Comparison of ENCODE assay signal across 19 cellular contexts in the genomic region with DNA sequence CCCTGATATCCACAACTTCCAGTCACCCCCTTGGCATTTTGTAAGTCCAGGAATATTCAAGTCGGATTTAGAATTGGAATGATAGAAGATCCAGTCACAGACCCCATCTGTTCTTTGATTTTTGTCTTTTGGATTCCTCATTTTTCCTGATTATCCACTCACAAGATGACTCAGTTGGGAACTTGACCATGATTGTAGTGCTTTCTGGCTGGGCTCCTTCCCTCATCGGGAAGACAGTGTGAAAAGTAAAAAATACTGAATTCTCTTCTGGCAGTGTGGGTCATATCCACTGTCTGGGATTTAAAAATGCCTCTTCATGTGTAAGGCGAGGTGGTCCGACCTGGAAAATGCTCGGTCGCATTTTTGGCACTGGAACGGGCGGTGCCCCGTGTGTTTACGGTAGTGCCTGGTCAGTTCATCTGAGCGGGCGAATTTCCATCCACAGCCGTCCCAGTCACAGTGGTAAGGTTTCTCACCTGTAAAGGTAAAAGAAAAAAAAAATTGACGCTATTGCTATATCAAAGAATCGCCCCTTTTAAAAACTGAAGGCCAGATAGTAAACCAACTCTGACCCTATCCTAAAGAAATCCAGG. TPM values are rescaled to one million over a fixed set of nuclear protein-coding genes. Genes with fewer than 3 reads are reported as not detected.
DNase-seq lines count a peak whose midpoint lies in the region; ATAC-seq, FAIRE-seq and TF ChIP-seq lines count a peak whose summit lies in the region.
"Had no signal": no experiment of that assay in that cellular context is flagged by ENCODE, and none has a peak within 500 bp of the region (broad histone marks: within the 10 kb centered on the region; RNA-seq: fewer than 3 reads in every experiment).

No MANE protein-coding gene starts in this region.

- no peak overlapping the region for H3K4ac ChIP-seq in H1 (replicated peaks; ENCODE audit: insufficient read length, low read depth, low read length)

- peak overlapping the region; percentile 93 for H3K4me3 ChIP-seq in HFF-Myc (replicated peaks; ENCODE audit: low read depth, low read length)
- H3K4me3 ChIP-seq in H1 (ENCODE audit: extremely low read depth in 1 of 4, insufficient read depth in 2 of 4, low read depth in 3 of 4, low read length in 4 of 4), result no peak overlapping the region
- peak overlapping the region; percentile 37 for H3K4me3 ChIP-seq in lung
- H3K4me3 ChIP-seq in stomach smooth muscle (ENCODE audit: low read length in 2 of 2), result peak overlapping the region in 1 of 2 donors; percentile 88
- H3K4me3 ChIP-seq in WERI-Rb-1 (ENCODE audit: low read depth, low read length), result no peak overlapping the region

- ATAC-seq in lung (ENCODE audit: insufficient read depth, low FRiP score) (no peak), HG02610 (IDR thresholded peaks at IDR 0.05; ENCODE audit: unreplicated experiment) (no peak)
- ATAC-seq: activated CD4-positive, alpha-beta T cell treated with anti-CD3 and anti-CD28 coated beads for 36 hours; activated naive CD8-positive, alpha-beta T cell treated with anti-CD3 and anti-CD28 coated beads, Interleukin-2, amount 50 U/mL, for 24 hours; left lobe of liver had no signal

- no peak overlapping the region for H2AK5ac ChIP-seq in H1 (ENCODE audit: low read depth, low read length)

- H3K9me3 ChIP-seq in H1 (ENCODE audit: insufficient read depth in 2 of 2, low read depth in 1 of 2, low read length in 1 of 2) (no peaks in the 10 kb centered on the region), lung (ENCODE audit: control insufficient read depth in 2 of 2, insufficient read depth in 1 of 2, low read length in 1 of 2) (peaks cover 0 to 4% of the 10 kb centered on the region in 2 donors), stomach smooth muscle (ENCODE audit: control insufficient read depth in 2 of 2, low read length in 2 of 2) (no peaks in the 10 kb centered on the region), WERI-Rb-1 (ENCODE audit: severe bottlenecking) (no peaks in the 10 kb centered on the region)
- H3K9me3 ChIP-seq: Peyer's patch had no signal

- H3K27ac ChIP-seq in H1 (ENCODE audit: low read depth, low read length) (no peak overlapping the region), lung (ENCODE audit: low read depth in 1 of 2, low read length in 1 of 2) (peak overlapping the region; percentile 26 to 68), stomach smooth muscle (ENCODE audit: low read length) (peak overlapping the region; percentile 18), WERI-Rb-1 (no peak overlapping the region)
- H3K27ac ChIP-seq: BLaER1 treated with 17β-estradiol and CSF1 and Interleukin-3, amounts not matched to agents 10 nM and 100 nM had no signal

- H3K4me2 ChIP-seq in H1 (ENCODE audit: insufficient read depth in 1 of 2, low read depth in 2 of 2, low read length in 2 of 2), result no peak overlapping the region

- H3K27me3 ChIP-seq in H1 (replicated peaks in 1 of 4; ENCODE audit: control insufficient read depth in 3 of 4, extremely low read depth in 1 of 4, insufficient read depth in 3 of 4, low read length in 3 of 4), result peaks cover 20 to 35% (median 33%) of the 10 kb centered on the region in 4 experiments
- no peaks in the 10 kb centered on the region for H3K27me3 ChIP-seq in lung (ENCODE audit: control insufficient read depth, insufficient read depth)
- H3K27me3 ChIP-seq in stomach smooth muscle (ENCODE audit: control insufficient read depth in 1 of 2, insufficient read depth in 2 of 2, low read length in 2 of 2), result no peaks in the 10 kb centered on the region
- H3K27me3 ChIP-seq in WERI-Rb-1 (ENCODE audit: insufficient read depth, low read depth, severe bottlenecking), result peaks cover 26% of the 10 kb centered on the region
- H3K27me3 ChIP-seq: Peyer's patch had no signal

- H2BK120ac ChIP-seq in H1 (replicated peaks; ENCODE audit: low read depth, low read length), result no peak overlapping the region

- TF ChIP-seq EP300 in H1 (IDR thresholded peaks at IDR 0.05; ENCODE audit: borderline replicate concordance in 1 of 2, low read depth in 2 of 2, low read length in 2 of 2), result no peak

- no peak overlapping the region for H4K8ac ChIP-seq in H1 (ENCODE audit: extremely low read depth, insufficient read depth, low read length)

- CTCF ChIA-PET in H1 (lab: Charles Lee; ENCODE audit: partially characterized antibody), result no interaction called here

- DNase-seq in HFF-Myc (ENCODE audit: extremely low read depth, low read depth), result no peak
- DNase-seq in H1 (ENCODE audit: low read depth in 1 of 2, low spot score in 2 of 2), result no peak
- DNase-seq in lung (ENCODE audit: low spot score), result no peak
- no peak for DNase-seq in SKM-1 (lab: John Stamatoyannopoulos, UW; ENCODE audit: unreplicated experiment)
- DNase-seq in WERI-Rb-1, result no peak
- no peak for DNase-seq in DMS153 (lab: John Stamatoyannopoulos, UW)
- DNase-seq: activated CD4-positive, alpha-beta T cell treated with anti-CD3 and anti-CD28 coated beads for 36 hours; activated naive CD8-positive, alpha-beta T cell treated with anti-CD3 and anti-CD28 coated beads, Interleukin-2, amount 50 U/mL, for 24 hours; activated T-cell treated with anti-CD3 and anti-CD28 coated beads, Interleukin-2, amount 50 U/mL, for 24 hours; NCI-H1092; NCI-H226; Peyer's patch; stimulated activated CD8-positive, alpha-beta memory T cell treated with anti-CD3 and anti-CD28 coated beads, Interleukin-4, amount 100 ng/mL, for 48 hours; T-helper 2 cell had no signal

- 88% methylated on average over 15 of the region's 15 CpGs; no CpG with 5 or more reads in 1 of the 2 experiments for WGBS in H1 (ENCODE audit: extremely low coverage in 1 of 2, insufficient coverage in 1 of 2, insufficient read length in 1 of 2, insufficient replicate concordance in 2 of 2, low coverage in 1 of 2, low lambda C conversion rate in 2 of 2, missing lambda C conversion rate in 1 of 2), 2 experiments
- 71 to 85% methylated on average over 15 of the region's 15 CpGs for WGBS in lung, 2 donors

- no peaks in the 10 kb centered on the region for H3K79me2 ChIP-seq in H1 (ENCODE audit: control insufficient read depth in 1 of 2, insufficient read depth in 2 of 2, low read length in 2 of 2)

- peaks cover 25% of the 10 kb centered on the region for H3K23me2 ChIP-seq in H1 (ENCODE audit: low read depth, low read length)

- H3K36me3 ChIP-seq in H1 (ENCODE audit: control insufficient read depth in 2 of 4, insufficient read depth in 4 of 4, low read length in 3 of 4) (peaks cover 0 to 5% (median 0%) of the 10 kb centered on the region in 4 experiments; a peak in 2 of 8 replicates), lung (ENCODE audit: control insufficient read depth in 2 of 2, insufficient read depth in 2 of 2, low read length in 2 of 2) (peaks cover 0 to 16% of the 10 kb centered on the region in 2 donors), stomach smooth muscle (ENCODE audit: control insufficient read depth in 2 of 2, insufficient read depth in 2 of 2, low read length in 2 of 2) (peaks cover 5 to 9% of the 10 kb centered on the region in 2 donors), WERI-Rb-1 (no peaks in the 10 kb centered on the region; the same call in 1 of the 2 replicates)

- no peak overlapping the region for H2AFZ ChIP-seq in H1 (ENCODE audit: low read length)

- H4K20me1 ChIP-seq in H1 (replicated peaks in 1 of 2; ENCODE audit: control insufficient read depth in 1 of 2, insufficient read depth in 2 of 2, low read length in 2 of 2), result peaks cover 4 to 7% of the 10 kb centered on the region in 2 experiments

- no peaks in the 10 kb centered on the region for H3K79me1 ChIP-seq in H1 (ENCODE audit: low read depth, low read length)

- H2BK5ac ChIP-seq in H1 (ENCODE audit: low read depth, low read length), result no peak overlapping the region

- FAIRE-seq in H1 (lab: Jason Lieb, UNC), result no peak
- FAIRE-seq: GM12891 had no signal

- no peak overlapping the region for H2BK12ac ChIP-seq in H1 (ENCODE audit: low read depth, low read length)

- H4K5ac ChIP-seq in H1 (ENCODE audit: insufficient read length, low read depth, low read length), result no peak overlapping the region

- H3K14ac ChIP-seq in H1 (ENCODE audit: insufficient read length), result no peak overlapping the region

- H3K4me1 ChIP-seq in H1 (replicated peaks in 1 of 4; ENCODE audit: control insufficient read depth in 3 of 4, insufficient read depth in 4 of 4, low read length in 3 of 4) (peaks cover 0 to 22% (median 13%) of the 10 kb centered on the region in 4 experiments; a peak in 6 of 7 replicates), lung (ENCODE audit: control insufficient read depth in 2 of 2, insufficient read depth in 2 of 2, low read length in 2 of 2) (peaks cover 0 to 4% of the 10 kb centered on the region in 2 donors), stomach smooth muscle (ENCODE audit: control insufficient read depth, insufficient read depth, low read length) (peaks cover 21% of the 10 kb centered on the region)

- no peak overlapping the region for H2BK15ac ChIP-seq in H1 (ENCODE audit: low read length)

- H2BK20ac ChIP-seq in H1 (ENCODE audit: low read length), result 0 out of 2 replicates have a peak overlapping the region, but pooled peaks have one; percentile 43

- H3K56ac ChIP-seq in H1 (replicated peaks; ENCODE audit: insufficient read length, low read depth, low read length), result no peak overlapping the region

- TF ChIP-seq POLR2A in H1 (IDR thresholded peaks at IDR 0.05; ENCODE audit: control extremely low read depth in 1 of 2, low read depth in 2 of 2, low read length in 2 of 2), result no peak

- no peak overlapping the region for H3K18ac ChIP-seq in H1 (ENCODE audit: extremely low read depth, low read length)

- TF ChIP-seq CTCF in HFF-Myc (IDR thresholded peaks at IDR 0.05; ENCODE audit: low read depth, low read length, missing control alignments), result no peak
- no peak for TF ChIP-seq CTCF in H1 (IDR thresholded peaks at IDR 0.05; ENCODE audit: control extremely low read depth in 1 of 3, insufficient read depth in 1 of 3, low read depth in 1 of 3, low read length in 3 of 3)
- TF ChIP-seq CTCF in lung (IDR thresholded peaks at IDR 0.05; ENCODE audit: control extremely low read depth, extremely low read depth), result no peak
- no peak for TF ChIP-seq CTCF in WERI-Rb-1 (IDR thresholded peaks at IDR 0.05; ENCODE audit: low read depth, low read length)

- no peak overlapping the region for H4K91ac ChIP-seq in H1 (replicated peaks; ENCODE audit: insufficient read length, low read length)

- no peak overlapping the region for H3K9ac ChIP-seq in H1 (replicated peaks in 1 of 4; ENCODE audit: extremely low read depth in 1 of 4, low read depth in 3 of 4, low read length in 3 of 4)
- H3K9ac ChIP-seq in stomach smooth muscle (ENCODE audit: low read length in 2 of 2), result no peak overlapping the region

- no peak overlapping the region for H3K23ac ChIP-seq in H1 (ENCODE audit: insufficient read length)

- POLR2A ChIA-PET in H1 (lab: Charles Lee; ENCODE audit: partially characterized antibody), result no interaction called here

- TF ChIP-seq RAD21 in H1 (IDR thresholded peaks at IDR 0.05 in 1 of 2, conservative IDR thresholded peaks at IDR 0.05 in 1 of 2; ENCODE audit: low read depth in 2 of 2, low read length in 2 of 2), result no peak

RNA-seq across cellular contexts. Expression of a gene that starts 4.0 kb away (rescaled TPM):
- total RNA-seq in H1 (2021; fragmentation: NEBNext Ultra II Directional; extraction: Animal tissue kit (Norgen Biotek cat#: 25700)), result 2.8 and 3.1 TPM in 2 replicates
- polyA plus RNA-seq in H1 (2011; rRNA removed), result 0.77 and 1.9 TPM in 2 replicates
- 0.92 TPM for polyA plus RNA-seq in H1 (2011; cell fraction: cytosol; rRNA removed)
- polyA plus RNA-seq in H1 (2011; cell fraction: nucleus; rRNA removed), result 2.5 TPM
- polyA plus RNA-seq in H1 (2012, experiment 1 of 2), result 0.90 to 1.6 TPM (median 1.3 TPM) in 4 replicates
- polyA plus RNA-seq in H1 (2012, experiment 2 of 2), result 0.67 TPM
- 1.4 TPM for polyA plus RNA-seq in H1 (2013, experiment 1 of 2)
- 1.5 TPM for polyA plus RNA-seq in H1 (2013, experiment 2 of 2)
- polyA minus RNA-seq in H1 (2011; rRNA and poly(A)+ RNA removed), result 0.63 and 1.0 TPM in 2 replicates
- 1.2 TPM for polyA minus RNA-seq in H1 (2011; cell fraction: cytosol; rRNA and poly(A)+ RNA removed)
- polyA minus RNA-seq in H1 (2011; cell fraction: nucleus; rRNA and poly(A)+ RNA removed), result 6.7 TPM
- 10 to 100 TPM; 61.0 to 80.7 TPM for total RNA-seq in lung
- polyA plus RNA-seq in lung, result 10 to 100 TPM; 23.3 to 75.0 TPM

Comparison
In these comparisons a context has a peak if more than half of its experiments do, and no peak if none do; other contexts are left out.
1. H3K4me3 ChIP-seq: peak in HFF-Myc (single experiment) and lung (single experiment); none in H1 (0 of 4) and WERI-Rb-1 (single experiment).
2. H3K27ac ChIP-seq: peak in lung (2 of 2) and stomach smooth muscle (single experiment); none in H1 (single experiment) and WERI-Rb-1 (single experiment).
3. RNA of a gene that starts 4.0 kb away (total RNA-seq): 61.0 to 80.7 TPM in lung; 2.8 to 3.1 TPM in H1; every median in the first group is over 10 times any median in the second.